ENCODE assay signal across 18 cellular contexts in genomic region chr2:28659127-28659526, GRCh38.
DNase-seq lines count a peak whose midpoint lies in the region; ATAC-seq and TF ChIP-seq lines count a peak whose summit lies in the region.
"Had no signal": no experiment of that assay in that cellular context is flagged by ENCODE, and none has a peak within 500 bp of the region (broad histone marks: within the 10 kb centered on the region; RNA-seq: fewer than 3 reads in every experiment).

No MANE protein-coding gene starts in this region.

- H3K27ac ChIP-seq in left ventricle myocardium inferior (replicated peaks) = peak overlapping the region; percentile 53
- H3K27ac ChIP-seq in esophagus muscularis mucosa (replicated peaks in 1 of 4) = peak overlapping the region; percentile 88 to 92 (median 90)
- peak overlapping the region in 3 of 4 donors; percentile 89 to 94 (median 91) for H3K27ac ChIP-seq in sigmoid colon
- H3K27ac ChIP-seq in uterus = peak overlapping the region; percentile 89 to 92
- H3K27ac ChIP-seq: 22Rv1, BLaER1, C4-2B had no signal

- H3K4me3 ChIP-seq in left ventricle myocardium inferior = no peak overlapping the region
- H3K4me3 ChIP-seq in esophagus muscularis mucosa = no peak overlapping the region
- no peak overlapping the region for H3K4me3 ChIP-seq in sigmoid colon
- H3K4me3 ChIP-seq in uterus = no peak overlapping the region
- H3K4me3 ChIP-seq: BLaER1, GM23338, HAP-1 had no signal

- ATAC-seq in Right ventricle myocardium inferior (no peak), HG03280 (IDR thresholded peaks at IDR 0.05; ENCODE audit: unreplicated experiment) (no peak)
- ATAC-seq in stimulated activated naive CD8-positive, alpha-beta T cell treated with anti-CD3 and anti-CD28 coated beads, Interleukin-15, Interleukin-2, amounts not matched to agents 100 U/mL and 50 U/mL, for 24 hours = no peak

- H3K9me3 ChIP-seq in left ventricle myocardium inferior (replicated peaks) = no peaks in the 10 kb centered on the region
- no peaks in the 10 kb centered on the region for H3K9me3 ChIP-seq in esophagus muscularis mucosa
- no peaks in the 10 kb centered on the region for H3K9me3 ChIP-seq in sigmoid colon
- H3K9me3 ChIP-seq in uterus = no peaks in the 10 kb centered on the region
- H3K9me3 ChIP-seq: BLaER1, HAP-1 had no signal

- TF ChIP-seq CTCF in left ventricle myocardium inferior (IDR thresholded peaks at IDR 0.05; ENCODE audit: borderline replicate concordance) (no peak), esophagus muscularis mucosa (IDR thresholded peaks at IDR 0.05) (no peak), sigmoid colon (IDR thresholded peaks at IDR 0.05) (no peak), uterus (IDR thresholded peaks at IDR 0.05) (no peak)

- DNase-seq in left ventricle myocardium inferior (no peak), Right ventricle myocardium inferior (ENCODE audit: missing footprints) (no peak), esophagus muscularis mucosa (ENCODE audit: extremely low spot score) (no peak), sigmoid colon (no peak), uterus (no peak), COR-L47 (lab: John Stamatoyannopoulos, UW) (no peak)
- DNase-seq in stimulated activated naive CD8-positive, alpha-beta T cell treated with anti-CD3 and anti-CD28 coated beads, Interleukin-15, Interleukin-2, amounts not matched to agents 100 U/mL and 50 U/mL, for 24 hours = no peak
- DNase-seq: Calu3; CD4-positive, alpha-beta T cell; CD8-positive, alpha-beta memory T cell; DMS79 treated with DMSO at 0.1 percent for 48 hours; GF-D8 had no signal

- H3K4me1 ChIP-seq in left ventricle myocardium inferior (peaks cover 61% of the 10 kb centered on the region), esophagus muscularis mucosa (peaks cover 47 to 100% (median 87%) of the 10 kb centered on the region in 4 donors), sigmoid colon (peaks cover 0 to 63% (median 55%) of the 10 kb centered on the region in 4 donors), uterus (peaks cover 11 to 15% of the 10 kb centered on the region in 2 donors)
- H3K4me1 ChIP-seq: BLaER1, HAP-1 had no signal

- H3K36me3 ChIP-seq in left ventricle myocardium inferior (no peaks in the 10 kb centered on the region), esophagus muscularis mucosa (no peaks in the 10 kb centered on the region), sigmoid colon (no peaks in the 10 kb centered on the region), uterus (no peaks in the 10 kb centered on the region)
- H3K36me3 ChIP-seq: BLaER1, HAP-1 had no signal

- TF ChIP-seq POLR2A in esophagus muscularis mucosa (IDR thresholded peaks at IDR 0.05; ENCODE audit: low read depth) (no peak), sigmoid colon (IDR thresholded peaks at IDR 0.05) (no peak), uterus (IDR thresholded peaks at IDR 0.05) (no peak)

- H3K27me3 ChIP-seq in left ventricle myocardium inferior (ENCODE audit: low read depth) (no peaks in the 10 kb centered on the region), esophagus muscularis mucosa (no peaks in the 10 kb centered on the region), sigmoid colon (no peaks in the 10 kb centered on the region), uterus (no peaks in the 10 kb centered on the region)
- H3K27me3 ChIP-seq: BLaER1 had no signal

- TF ChIP-seq EP300 in esophagus muscularis mucosa (IDR thresholded peaks at IDR 0.05) (no peak), sigmoid colon (IDR thresholded peaks at IDR 0.05) (no peak)

- intact Hi-C loops in left ventricle myocardium inferior (cut with micrococcal nuclease) (no loop called here), Right ventricle myocardium inferior (cut with DNase I) (no loop called here), esophagus muscularis mucosa (cut with DNase I) (no loop called here), sigmoid colon (cut with DNase I) (no loop called here), uterus (cut with DNase I; ENCODE audit: low total_unique reads) (no loop called here)
